ENCODE assay signal across 15 cellular contexts in genomic region chr3:62365311-62366092, GRCh38. TPM values are rescaled to one million over a fixed set of nuclear protein-coding genes. Genes with fewer than 3 reads are reported as not detected.
"Had no signal": no experiment of that assay in that cellular context is flagged by ENCODE, and none has a peak within 500 bp of the region (broad histone marks: within the 10 kb centered on the region; RNA-seq: fewer than 3 reads in every experiment).

No MANE protein-coding gene starts in this region.

- H3K9me3 ChIP-seq: breast epithelium, gastrocnemius medialis, heart right ventricle, mucosa of descending colon, neutrophil had no signal

- H3K27ac Mint-ChIP-seq: activated B cell treated with CpG ODN at 0.5 μM for 24 hours; dendritic cell treated with granulocyte-macrophage colony-stimulating factor and Interleukin-4, amounts not matched to agents 40 ng/mL and 50 ng/mL, for 4 days; naive thymus-derived CD4-positive, alpha-beta T cell; stimulated activated effector memory CD8-positive, alpha-beta T cell treated with anti-CD3 and anti-CD28 coated beads, Interleukin-12 subunit alpha, Interleukin-12 subunit beta, amount 100 ng/mL, for 72 hours had no signal

- H3K36me3 ChIP-seq: breast epithelium, gastrocnemius medialis, heart right ventricle, neutrophil had no signal

- H3K9me3 Mint-ChIP-seq: dendritic cell treated with granulocyte-macrophage colony-stimulating factor and Interleukin-4, amounts not matched to agents 40 ng/mL and 50 ng/mL, for 4 days had no signal

- ATAC-seq: gastrocnemius medialis; heart right ventricle; left lobe of liver; mucosa of descending colon; naive thymus-derived CD4-positive, alpha-beta T cell; stimulated activated effector memory CD8-positive, alpha-beta T cell treated with anti-CD3 and anti-CD28 coated beads, Interleukin-12 subunit alpha, Interleukin-12 subunit beta, amount 100 ng/mL, for 72 hours had no signal

- H3K4me3 ChIP-seq: breast epithelium, gastrocnemius medialis, heart right ventricle, mucosa of descending colon had no signal

- H3K4me1 Mint-ChIP-seq: activated B cell treated with CpG ODN at 0.5 μM for 24 hours; stimulated activated effector memory CD8-positive, alpha-beta T cell treated with anti-CD3 and anti-CD28 coated beads, Interleukin-12 subunit alpha, Interleukin-12 subunit beta, amount 100 ng/mL, for 72 hours had no signal

- H3K36me3 Mint-ChIP-seq: stimulated activated effector memory CD8-positive, alpha-beta T cell treated with anti-CD3 and anti-CD28 coated beads, Interleukin-12 subunit alpha, Interleukin-12 subunit beta, amount 100 ng/mL, for 72 hours had no signal

- H3K4me3 Mint-ChIP-seq: activated B cell treated with CpG ODN at 0.5 μM for 24 hours; dendritic cell treated with granulocyte-macrophage colony-stimulating factor and Interleukin-4, amounts not matched to agents 40 ng/mL and 50 ng/mL, for 4 days; naive thymus-derived CD4-positive, alpha-beta T cell; stimulated activated effector memory CD8-positive, alpha-beta T cell treated with anti-CD3 and anti-CD28 coated beads, Interleukin-12 subunit alpha, Interleukin-12 subunit beta, amount 100 ng/mL, for 72 hours had no signal

- DNase-seq: activated B cell treated with CpG ODN at 0.5 μM for 24 hours; activated naive CD4-positive, alpha-beta T cell; activated T-cell treated with anti-CD3 and anti-CD28 coated beads for 4 hours; gastrocnemius medialis; heart right ventricle; mucosa of descending colon; naive thymus-derived CD4-positive, alpha-beta T cell; T-helper 2 cell had no signal

- H3K27ac ChIP-seq: breast epithelium, gastrocnemius medialis, heart right ventricle, neutrophil had no signal

RNA-seq across cellular contexts. Expression of gene FEZF2, which starts 7.8 kb away (rescaled TPM):
- total RNA-seq: activated B cell treated with CpG ODN at 0.5 μM for 24 hours; breast epithelium; epithelial cell of proximal tubule; gastrocnemius medialis; heart right ventricle; left lobe of liver; mucosa of descending colon; naive thymus-derived CD4-positive, alpha-beta T cell; urinary bladder had no signal
